ENCODE assay signal across 16 cellular contexts in the genomic region with DNA sequence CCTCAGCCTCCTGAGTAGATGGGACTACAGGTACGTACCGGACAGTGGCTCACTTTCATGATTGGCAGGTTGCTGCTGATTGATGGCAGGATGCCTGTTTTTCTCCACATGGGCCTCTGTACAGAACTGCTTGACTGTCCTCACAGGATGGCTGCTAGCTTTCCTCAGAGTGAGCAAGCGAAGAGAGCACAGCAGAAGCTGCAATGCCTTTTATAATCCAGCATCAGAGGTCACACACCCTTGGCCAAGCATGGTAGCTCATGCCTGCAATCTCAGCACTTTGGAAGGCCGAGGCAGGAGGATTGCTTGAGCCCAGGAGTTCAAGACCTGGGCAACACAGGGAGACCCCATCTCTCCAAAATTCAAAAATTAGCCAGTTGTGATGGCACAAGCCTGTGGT. TPM values are rescaled to one million over a fixed set of nuclear protein-coding genes. Genes with fewer than 3 reads are reported as not detected.
A peak's percentile ranks its signal among the peaks of the same experiment; 100 is the strongest.
DNase-seq lines count a peak whose midpoint lies in the region; ATAC-seq, FAIRE-seq and TF ChIP-seq lines count a peak whose summit lies in the region.
"Had no signal": no experiment of that assay in that cellular context is flagged by ENCODE, and none has a peak within 500 bp of the region (broad histone marks: within the 10 kb centered on the region; RNA-seq: fewer than 3 reads in every experiment).

No MANE protein-coding gene starts in this region.

- no peaks in the 10 kb centered on the region for H3K9me3 ChIP-seq in T-helper 17 cell (ENCODE audit: control insufficient read depth, low read length, poor library complexity, severe bottlenecking)
- H3K9me3 ChIP-seq: SJCRH30 had no signal

- H3K27me3 Mint-ChIP-seq in activated naive CD8-positive, alpha-beta T cell, result no peaks in the 10 kb centered on the region
- H3K27me3 Mint-ChIP-seq in activated naive CD8-positive, alpha-beta T cell treated with anti-CD3 and anti-CD28 coated beads, Interleukin-2, amount 50 U/mL, for 24 hours, result no peaks in the 10 kb centered on the region
- no peaks in the 10 kb centered on the region for H3K27me3 Mint-ChIP-seq in T-helper 17 cell
- no peaks in the 10 kb centered on the region for H3K27me3 Mint-ChIP-seq in natural killer cell treated with Interleukin-12 subunit alpha and Interleukin-12 subunit beta and Interleukin-15 and Interleukin-18, amount 100 ng/mL, for 72 hours
- H3K27me3 Mint-ChIP-seq: CD4-positive, alpha-beta T cell had no signal

- H3K36me3 Mint-ChIP-seq in activated naive CD8-positive, alpha-beta T cell, result no peaks in the 10 kb centered on the region
- no peaks in the 10 kb centered on the region for H3K36me3 Mint-ChIP-seq in activated naive CD8-positive, alpha-beta T cell treated with anti-CD3 and anti-CD28 coated beads, Interleukin-2, amount 50 U/mL, for 24 hours (ENCODE audit: low read depth)
- peaks cover 3% of the 10 kb centered on the region for H3K36me3 Mint-ChIP-seq in T-helper 17 cell (ENCODE audit: low read depth)
- no peaks in the 10 kb centered on the region for H3K36me3 Mint-ChIP-seq in natural killer cell treated with Interleukin-12 subunit alpha and Interleukin-12 subunit beta and Interleukin-15 and Interleukin-18, amount 100 ng/mL, for 72 hours

- peak overlapping the region; percentile 61 for H3K27ac Mint-ChIP-seq in activated naive CD8-positive, alpha-beta T cell
- H3K27ac Mint-ChIP-seq in activated naive CD8-positive, alpha-beta T cell treated with anti-CD3 and anti-CD28 coated beads, Interleukin-2, amount 50 U/mL, for 24 hours, result no peak overlapping the region
- peak overlapping the region; percentile 54 for H3K27ac Mint-ChIP-seq in T-helper 17 cell
- H3K27ac Mint-ChIP-seq in natural killer cell treated with Interleukin-12 subunit alpha and Interleukin-12 subunit beta and Interleukin-15 and Interleukin-18, amount 100 ng/mL, for 72 hours, result peak overlapping the region in 1 of 2 donors; percentile 69
- H3K27ac Mint-ChIP-seq: CD4-positive, alpha-beta T cell had no signal

- no peaks in the 10 kb centered on the region for H3K9me3 Mint-ChIP-seq in activated naive CD8-positive, alpha-beta T cell (ENCODE audit: low read depth)
- no peaks in the 10 kb centered on the region for H3K9me3 Mint-ChIP-seq in activated naive CD8-positive, alpha-beta T cell treated with anti-CD3 and anti-CD28 coated beads, Interleukin-2, amount 50 U/mL, for 24 hours
- H3K9me3 Mint-ChIP-seq in natural killer cell treated with Interleukin-12 subunit alpha and Interleukin-12 subunit beta and Interleukin-15 and Interleukin-18, amount 100 ng/mL, for 72 hours, result no peaks in the 10 kb centered on the region
- H3K9me3 Mint-ChIP-seq: CD4-positive, alpha-beta T cell had no signal

- TF ChIP-seq POLR2A in GM12891 (IDR thresholded peaks at IDR 0.05; ENCODE audit: low read depth, low read length), result no peak

- DNase-seq in activated naive CD8-positive, alpha-beta T cell treated with anti-CD3 and anti-CD28 coated beads, Interleukin-2, amount 50 U/mL, for 24 hours, result no peak
- no peak for DNase-seq in T-helper 17 cell
- DNase-seq in islet precursor cell, result peak; percentile 51
- DNase-seq in natural killer cell treated with Interleukin-12 subunit alpha and Interleukin-12 subunit beta and Interleukin-15 and Interleukin-18, amount 100 ng/mL, for 72 hours (ENCODE audit: low spot score), result no peak
- DNase-seq in NCI-H345 treated with DMSO at 0.1 percent for 48 hours (lab: John Stamatoyannopoulos, UW; ENCODE audit: unreplicated experiment), result no peak
- no peak for DNase-seq in GM12891 (ENCODE audit: insufficient read length, low spot score)
- DNase-seq: CD4-positive, alpha-beta T cell; DMS79; GM23248; NCI-H187; NCI-H345; NCI-H69; NK-92 treated with Interleukin-12 subunit alpha and Interleukin-12 subunit beta, amount 100 ng/mL, for 24 hours; SJCRH30 had no signal

- no peak for ATAC-seq in activated naive CD8-positive, alpha-beta T cell treated with anti-CD3 and anti-CD28 coated beads, Interleukin-2, amount 50 U/mL, for 24 hours
- ATAC-seq in T-helper 17 cell, result no peak
- no peak for ATAC-seq in natural killer cell treated with Interleukin-12 subunit alpha and Interleukin-12 subunit beta and Interleukin-15 and Interleukin-18, amount 100 ng/mL, for 72 hours

- H3K4me3 Mint-ChIP-seq in activated naive CD8-positive, alpha-beta T cell, result no peak overlapping the region
- H3K4me3 Mint-ChIP-seq in activated naive CD8-positive, alpha-beta T cell treated with anti-CD3 and anti-CD28 coated beads, Interleukin-2, amount 50 U/mL, for 24 hours, result no peak overlapping the region
- no peak overlapping the region for H3K4me3 Mint-ChIP-seq in T-helper 17 cell
- H3K4me3 Mint-ChIP-seq in natural killer cell treated with Interleukin-12 subunit alpha and Interleukin-12 subunit beta and Interleukin-15 and Interleukin-18, amount 100 ng/mL, for 72 hours, result no peak overlapping the region
- H3K4me3 Mint-ChIP-seq: CD4-positive, alpha-beta T cell had no signal

- peaks cover 19% of the 10 kb centered on the region for H3K4me1 Mint-ChIP-seq in activated naive CD8-positive, alpha-beta T cell (ENCODE audit: low read depth)
- H3K4me1 Mint-ChIP-seq in activated naive CD8-positive, alpha-beta T cell treated with anti-CD3 and anti-CD28 coated beads, Interleukin-2, amount 50 U/mL, for 24 hours, result peaks cover 25% of the 10 kb centered on the region
- H3K4me1 Mint-ChIP-seq in T-helper 17 cell, result peaks cover 15% of the 10 kb centered on the region
- H3K4me1 Mint-ChIP-seq in natural killer cell treated with Interleukin-12 subunit alpha and Interleukin-12 subunit beta and Interleukin-15 and Interleukin-18, amount 100 ng/mL, for 72 hours (ENCODE audit: low read depth in 2 of 2), result peaks cover 10 to 14% of the 10 kb centered on the region in 2 donors

- FAIRE-seq in GM12891 (lab: Jason Lieb, UNC), result no peak
- FAIRE-seq: HTR-8/SVneo had no signal

TF ChIP-seq in GM12891, 5 proteins besides CTCF, POLR2A, EP300 and RAD21:
- TF ChIP-seq SPI1 (IDR thresholded peaks at IDR 0.05; ENCODE audit: low read depth, low read length), result no peak
- no peak for TF ChIP-seq POU2F2 (IDR thresholded peaks at IDR 0.05; ENCODE audit: low read depth, low read length)
- no peak for TF ChIP-seq POLR2AphosphoS5 (IDR thresholded peaks at IDR 0.05; ENCODE audit: low read depth, low read length)
- TF ChIP-seq TAF1 (IDR thresholded peaks at IDR 0.05; ENCODE audit: low read depth, low read length), result no peak
- no peak for TF ChIP-seq PAX5 (IDR thresholded peaks at IDR 0.05; ENCODE audit: insufficient read depth, low read length, severe bottlenecking)

RNA-seq across cellular contexts. Expression of a gene that starts 31.0 kb away (rescaled TPM):
- total RNA-seq in T-helper 17 cell, result 10 to 100 TPM; 95.2 to 98.5 TPM
- total RNA-seq in natural killer cell treated with Interleukin-12 subunit alpha and Interleukin-12 subunit beta and Interleukin-15 and Interleukin-18, amount 100 ng/mL, for 72 hours, result 100 to 1,000 TPM; 147 to 175 TPM
- polyA plus RNA-seq in GM12891 (2012; ENCODE audit: low read depth, missing spikeins), result 46.5 TPM
